In the genomic region with DNA sequence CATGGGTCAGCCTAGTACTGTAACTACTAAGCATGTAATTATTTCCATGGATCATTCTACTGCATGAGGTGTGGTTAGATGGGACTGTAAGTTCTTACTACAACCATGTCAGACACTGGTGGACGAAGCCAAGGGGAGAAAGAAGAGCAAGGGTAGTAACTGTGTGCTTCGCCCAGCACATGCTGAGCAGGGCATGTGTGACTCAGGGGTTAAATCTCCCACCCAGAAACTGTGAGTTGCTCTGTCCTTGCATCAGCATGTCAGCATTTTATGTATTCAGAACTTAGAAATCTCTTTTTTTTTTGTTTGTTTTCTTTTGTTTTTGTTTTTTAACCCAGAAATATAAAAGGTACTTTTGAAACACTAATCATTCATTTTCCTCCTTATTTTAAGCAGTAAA, we compare ENCODE assay signal across 23 cellular contexts.
A peak's percentile ranks its signal among the peaks of the same experiment; 100 is the strongest.
DNase-seq lines count a peak whose midpoint lies in the region; ATAC-seq, FAIRE-seq and TF ChIP-seq lines count a peak whose summit lies in the region.
"Had no signal": no experiment of that assay in that cellular context is flagged by ENCODE, and none has a peak within 500 bp of the region (broad histone marks: within the 10 kb centered on the region; RNA-seq: fewer than 3 reads in every experiment).

No MANE protein-coding gene starts in this region.

- POLR2A ChIA-PET in Caco-2 (lab: Charles Lee) = no interaction called here

- no peak for DNase-seq in stimulated activated naive CD8-positive, alpha-beta T cell treated with anti-CD3 and anti-CD28 coated beads, Interleukin-15, amount 100 ng/mL, for 72 hours
- DNase-seq in stimulated activated naive CD8-positive, alpha-beta T cell treated with anti-CD3 and anti-CD28 coated beads, Interleukin-15, Interleukin-2, amounts not matched to agents 100 U/mL and 50 U/mL, for 24 hours = no peak
- DNase-seq in bronchial epithelial cell (ENCODE audit: low read depth) (peak; percentile 63), fibroblast of villous mesenchyme (ENCODE audit: low read depth) (peak; percentile 22), Caco-2 (no peak)
- DNase-seq in activated CD4-positive, CD25-positive, alpha-beta regulatory T cell treated with anti-CD3 and anti-CD28 coated beads, Interleukin-2, amount 50 U/mL, for 72 hours = no peak
- DNase-seq: 8988T; activated CD4-positive, CD25-positive, alpha-beta regulatory T cell; activated T-cell treated with anti-CD3 and anti-CD28 coated beads, Interleukin-2, amount 50 U/mL, for 48 hours; esophagus squamous epithelium; heart right ventricle; left ventricle myocardium superior; NCI-H1417; NCI-H524 treated with DMSO at 0.1 percent for 48 hours; psoas muscle; spleen; stimulated activated CD4-positive, alpha-beta T cell treated with anti-CD3 and anti-CD28 coated beads, Interleukin-4, amount 100 ng/mL, for 4 hours had no signal

- no peaks in the 10 kb centered on the region for H3K36me3 Mint-ChIP-seq in Caco-2 (ENCODE audit: insufficient read depth, unreplicated experiment)
- H3K36me3 Mint-ChIP-seq: activated naive CD4-positive, alpha-beta T cell treated with anti-CD3 and anti-CD28 coated beads, Interleukin-2, amount 50 U/mL, for 24 hours; brain; type B pancreatic cell had no signal

- peak; percentile 16 for ATAC-seq in stimulated activated naive CD8-positive, alpha-beta T cell treated with anti-CD3 and anti-CD28 coated beads, Interleukin-15, amount 100 ng/mL, for 72 hours
- ATAC-seq in stimulated activated naive CD8-positive, alpha-beta T cell treated with anti-CD3 and anti-CD28 coated beads, Interleukin-15, Interleukin-2, amounts not matched to agents 100 U/mL and 50 U/mL, for 24 hours = no peak
- ATAC-seq in GM18520 (IDR thresholded peaks at IDR 0.05; ENCODE audit: unreplicated experiment) = no peak
- ATAC-seq in GM19467 (IDR thresholded peaks at IDR 0.05; ENCODE audit: unreplicated experiment) = no peak
- ATAC-seq: heart right ventricle, left ventricle myocardium superior, psoas muscle, SK-N-SH treated with all-trans-retinoic acid at 6 μM for 48 hours had no signal

- peaks cover 9% of the 10 kb centered on the region for H3K4me1 Mint-ChIP-seq in stimulated activated naive CD8-positive, alpha-beta T cell treated with anti-CD3 and anti-CD28 coated beads, Interleukin-15, amount 100 ng/mL, for 72 hours
- no peaks in the 10 kb centered on the region for H3K4me1 Mint-ChIP-seq in Caco-2 (ENCODE audit: low read depth, unreplicated experiment)

- no TSS peak for BruUV-seq in Caco-2 (replicated peaks; lab: Mats Ljungman, UMichigan)

- H3K36me3 ChIP-seq in bronchial epithelial cell (ENCODE audit: control insufficient read depth, insufficient read depth, low read length) (no peaks in the 10 kb centered on the region), Caco-2 (ENCODE audit: control insufficient read depth, insufficient read depth, low read length) (no peaks in the 10 kb centered on the region)
- H3K36me3 ChIP-seq: esophagus squamous epithelium, heart right ventricle, spleen had no signal

- no peak overlapping the region for H3K27ac Mint-ChIP-seq in stimulated activated naive CD8-positive, alpha-beta T cell treated with anti-CD3 and anti-CD28 coated beads, Interleukin-15, amount 100 ng/mL, for 72 hours
- no peak overlapping the region for H3K27ac Mint-ChIP-seq in Caco-2 (ENCODE audit: unreplicated experiment)
- H3K27ac Mint-ChIP-seq: activated naive CD4-positive, alpha-beta T cell treated with anti-CD3 and anti-CD28 coated beads, Interleukin-2, amount 50 U/mL, for 24 hours; type B pancreatic cell had no signal

- no peak overlapping the region for H3K4me3 Mint-ChIP-seq in stimulated activated naive CD8-positive, alpha-beta T cell treated with anti-CD3 and anti-CD28 coated beads, Interleukin-15, amount 100 ng/mL, for 72 hours
- no peak overlapping the region for H3K4me3 Mint-ChIP-seq in Caco-2 (ENCODE audit: unreplicated experiment)
- H3K4me3 Mint-ChIP-seq: activated naive CD4-positive, alpha-beta T cell treated with anti-CD3 and anti-CD28 coated beads, Interleukin-2, amount 50 U/mL, for 24 hours; brain; type B pancreatic cell had no signal

- H3K9me3 ChIP-seq in Caco-2 = no peaks in the 10 kb centered on the region
- H3K9me3 ChIP-seq: esophagus squamous epithelium, heart right ventricle, psoas muscle, spleen had no signal

- H3K4me1 ChIP-seq in Caco-2 = no peaks in the 10 kb centered on the region
- H3K4me1 ChIP-seq: psoas muscle had no signal

- intact Hi-C loops in Caco-2 (cut with micrococcal nuclease; ENCODE audit: unreplicated experiment) = no loop called here

- no peak overlapping the region for H3K4me3 ChIP-seq in bronchial epithelial cell (ENCODE audit: low read depth, low read length)
- no peak overlapping the region for H3K4me3 ChIP-seq in fibroblast of villous mesenchyme (ENCODE audit: low read depth, low read length)
- no peak overlapping the region for H3K4me3 ChIP-seq in Caco-2 (ENCODE audit: low read depth, low read length)
- H3K4me3 ChIP-seq: esophagus squamous epithelium, heart right ventricle, psoas muscle, spleen had no signal

- TF ChIP-seq CTCF in bronchial epithelial cell (IDR thresholded peaks at IDR 0.05; ENCODE audit: insufficient read depth, low read length, severe bottlenecking) = no peak
- no peak for TF ChIP-seq CTCF in fibroblast of villous mesenchyme (IDR thresholded peaks at IDR 0.05; ENCODE audit: insufficient read depth, low read depth, low read length)
- no peak for TF ChIP-seq CTCF in Caco-2 (IDR thresholded peaks at IDR 0.05; ENCODE audit: insufficient read depth in 1 of 2, low read depth in 1 of 2, low read length in 1 of 2, severe bottlenecking in 1 of 2, unreplicated experiment in 1 of 2)

- peak; percentile 50 for FAIRE-seq in bronchial epithelial cell (lab: Jason Lieb, UNC)

- no peaks in the 10 kb centered on the region for H3K9me3 Mint-ChIP-seq in stimulated activated naive CD8-positive, alpha-beta T cell treated with anti-CD3 and anti-CD28 coated beads, Interleukin-15, amount 100 ng/mL, for 72 hours
- H3K9me3 Mint-ChIP-seq in Caco-2 (ENCODE audit: unreplicated experiment) = no peaks in the 10 kb centered on the region
- H3K9me3 Mint-ChIP-seq: activated naive CD4-positive, alpha-beta T cell treated with anti-CD3 and anti-CD28 coated beads, Interleukin-2, amount 50 U/mL, for 24 hours; brain; type B pancreatic cell had no signal

- H3K27me3 ChIP-seq in bronchial epithelial cell (ENCODE audit: control insufficient read depth, insufficient read depth, low read length) (no peaks in the 10 kb centered on the region), Caco-2 (replicated peaks; ENCODE audit: control insufficient read depth, insufficient read depth, low read length) (peaks cover 2% of the 10 kb centered on the region)

- CTCF ChIA-PET in Caco-2 (lab: Charles Lee) = no interaction called here

- peaks cover 24% of the 10 kb centered on the region for H3K27me3 Mint-ChIP-seq in stimulated activated naive CD8-positive, alpha-beta T cell treated with anti-CD3 and anti-CD28 coated beads, Interleukin-15, amount 100 ng/mL, for 72 hours
- peaks cover 45% of the 10 kb centered on the region for H3K27me3 Mint-ChIP-seq in Caco-2 (ENCODE audit: insufficient read depth, unreplicated experiment)
- H3K27me3 Mint-ChIP-seq: brain had no signal

Comparison
In these comparisons a context has a peak if more than half of its experiments do, and no peak if none do; other contexts are left out.
1. DNase-seq: peak in bronchial epithelial cell (single experiment) and fibroblast of villous mesenchyme (single experiment); none in stimulated activated naive CD8-positive, alpha-beta T cell treated with anti-CD3 and anti-CD28 coated beads, Interleukin-15, amount 100 ng/mL, for 72 hours (0 of 2), stimulated activated naive CD8-positive, alpha-beta T cell treated with anti-CD3 and anti-CD28 coated beads, Interleukin-15, Interleukin-2, amounts not matched to agents 100 U/mL and 50 U/mL, for 24 hours (single experiment), Caco-2 (0 of 2) and activated CD4-positive, CD25-positive, alpha-beta regulatory T cell treated with anti-CD3 and anti-CD28 coated beads, Interleukin-2, amount 50 U/mL, for 72 hours (single experiment).